19 cellular contexts compared by ENCODE assay signal in the genomic region with DNA sequence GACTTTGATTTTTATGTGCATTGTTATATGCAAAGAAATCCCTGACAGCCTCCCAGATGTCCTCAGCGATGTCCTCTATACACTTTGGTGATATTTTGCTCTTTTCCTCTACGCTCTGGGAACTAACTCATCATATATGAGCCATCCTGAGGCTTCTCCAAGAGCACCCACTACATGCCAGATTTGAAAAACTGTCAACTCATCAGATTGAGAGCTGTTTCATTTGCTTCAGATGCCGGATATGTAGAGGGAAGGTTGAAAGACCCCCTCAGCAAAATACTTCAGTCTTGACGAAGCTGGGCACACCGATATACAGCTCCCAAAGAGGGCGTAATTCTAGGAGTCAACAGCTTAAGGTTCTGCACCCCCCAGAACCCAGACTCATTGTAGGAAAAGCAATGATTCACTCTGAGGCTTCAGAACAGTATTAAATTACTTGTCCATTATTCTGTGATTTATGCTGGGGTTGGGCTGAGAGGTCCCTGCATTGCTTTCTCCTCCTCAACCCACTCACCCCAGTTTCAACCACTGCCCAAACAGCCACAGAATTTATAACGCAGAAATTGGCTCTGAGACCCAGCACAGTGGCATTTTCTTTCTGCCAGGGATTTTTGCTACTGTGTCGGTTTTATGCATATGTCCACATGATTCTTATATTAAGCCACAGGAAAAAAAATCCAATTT.
"Had no signal": no experiment of that assay in that cellular context is flagged by ENCODE, and none has a peak within 500 bp of the region (broad histone marks: within the 10 kb centered on the region; RNA-seq: fewer than 3 reads in every experiment).

No MANE protein-coding gene starts in this region.

- ATAC-seq: activated CD8-positive, alpha-beta memory T cell treated with anti-CD3 and anti-CD28 coated beads, Interleukin-2, amount 10 ng/mL, durations not matched to agents 7 days and 5 days had no signal

- H3K9me3 ChIP-seq: left ventricle myocardium inferior had no signal

- DNase-seq: activated B cell treated with CpG ODN at 0.5 μM for 24 hours; activated CD4-positive, alpha-beta memory T cell treated with anti-CD3 and anti-CD28 coated beads, Interleukin-2, amount 10 ng/mL, durations not matched to agents 7 days and 5 days; activated CD4-positive, alpha-beta T cell treated with anti-CD3 and anti-CD28 coated beads for 4 hours; activated CD8-positive, alpha-beta memory T cell treated with anti-CD3 and anti-CD28 coated beads, Interleukin-2, amount 10 ng/mL, durations not matched to agents 7 days and 5 days; amniotic stem cell; brain microvascular endothelial cell; central memory CD4-positive, alpha-beta T cell; left ventricle myocardium inferior; nephron progenitor cell; nucleus accumbens; posterior cingulate gyrus; retina; stimulated activated CD4-positive, alpha-beta T cell treated with anti-CD3 and anti-CD28 coated beads, Interleukin-12 subunit alpha, Interleukin-12 subunit beta, amount 100 ng/mL, for 4 hours; stimulated activated CD4-positive, alpha-beta T cell treated with anti-CD3 and anti-CD28 coated beads, Interleukin-1b, Interleukin-23, amount 100 ng/mL, for 48 hours; stimulated activated CD8-positive, alpha-beta memory T cell treated with anti-CD3 and anti-CD28 coated beads, Interleukin-4, amount 100 ng/mL, for 48 hours; stimulated activated naive CD4-positive, alpha-beta T cell; T-helper 9 cell had no signal

- H3K36me3 ChIP-seq: brain microvascular endothelial cell, left ventricle myocardium inferior had no signal

- H3K4me3 ChIP-seq: left ventricle myocardium inferior had no signal

- FAIRE-seq: colon, frontal cortex had no signal

- H3K27me3 ChIP-seq: brain microvascular endothelial cell had no signal

- H3K27ac ChIP-seq: brain microvascular endothelial cell, left ventricle myocardium inferior had no signal
